18 cellular contexts compared by ENCODE assay signal in genomic region chr4:134747108-134747805, GRCh38.
"Had no signal": no experiment of that assay in that cellular context is flagged by ENCODE, and none has a peak within 500 bp of the region (broad histone marks: within the 10 kb centered on the region; RNA-seq: fewer than 3 reads in every experiment).

No MANE protein-coding gene starts in this region.

- H3K4me3 ChIP-seq: adrenal gland, colonic mucosa, tibial nerve, vagina had no signal

- ATAC-seq: activated CD4-positive, CD25-positive, alpha-beta regulatory T cell treated with anti-CD3 and anti-CD28 coated beads, Interleukin-2, amount 50 U/mL, for 24 hours; activated CD8-positive, alpha-beta memory T cell treated with anti-CD3 and anti-CD28 coated beads, Interleukin-2, amount 10 ng/mL, durations not matched to agents 7 days and 5 days; naive thymus-derived CD8-positive, alpha-beta T cell had no signal

- FAIRE-seq: endothelial cell of umbilical vein had no signal

- DNase-seq: activated CD4-positive, alpha-beta T cell treated with anti-CD3 and anti-CD28 coated beads, Interleukin-2, amount 50 U/mL, for 48 hours; activated CD8-positive, alpha-beta memory T cell treated with anti-CD3 and anti-CD28 coated beads, Interleukin-2, amount 10 ng/mL, durations not matched to agents 7 days and 5 days; activated T-cell treated with anti-CD3 and anti-CD28 coated beads, Interleukin-2, amount 50 U/mL, for 1 hour; adrenal gland; caudate nucleus; colonic mucosa; foreskin fibroblast; glutamatergic neuron; naive thymus-derived CD8-positive, alpha-beta T cell; nucleus accumbens; posterior cingulate gyrus; stimulated activated CD4-positive, alpha-beta T cell treated with anti-CD3 and anti-CD28 coated beads, Interleukin-15, amount 100 ng/mL, for 24 hours; stimulated activated CD4-positive, alpha-beta T cell treated with anti-CD3 and anti-CD28 coated beads, Interleukin-4, amount 100 ng/mL, for 1 hour; stimulated activated naive CD4-positive, alpha-beta T cell had no signal

- H3K27me3 ChIP-seq: adrenal gland, colonic mucosa, tibial nerve, vagina had no signal

- H3K36me3 ChIP-seq: adrenal gland, colonic mucosa, tibial nerve, vagina had no signal

- H3K27ac ChIP-seq: adrenal gland, colonic mucosa, tibial nerve, vagina had no signal

- H3K4me1 ChIP-seq: adrenal gland, colonic mucosa, tibial nerve, vagina had no signal

- H3K9me3 ChIP-seq: adrenal gland, colonic mucosa, tibial nerve, vagina had no signal
